In genomic region chr12:50074936-50075807, GRCh38 we compare ENCODE assay signal across 8 cellular contexts. TPM values are rescaled to one million over a fixed set of nuclear protein-coding genes. Genes with fewer than 3 reads are reported as not detected.
DNase-seq lines count a peak whose midpoint lies in the region; ATAC-seq and TF ChIP-seq lines count a peak whose summit lies in the region.

No MANE protein-coding gene starts in this region.

- H3K9me3 ChIP-seq in right lobe of liver = no peaks in the 10 kb centered on the region

- whole genome bisulfite sequencing in right lobe of liver (ENCODE audit: insufficient coverage, low coverage, low lambda C conversion rate, missing lambda C conversion rate) = 9% methylated on average over 4 of the region's 9 CpGs

- peaks cover 0 to 7% (median 0%) of the 10 kb centered on the region in 4 donors for H3K4me1 ChIP-seq in right lobe of liver

- ATAC-seq in GM18517 (IDR thresholded peaks at IDR 0.05; ENCODE audit: unreplicated experiment) = peak; percentile 87
- ATAC-seq in HG03066 (IDR thresholded peaks at IDR 0.05; ENCODE audit: low read depth, unreplicated experiment) = peak; percentile 75
- ATAC-seq in activated CD4-positive, alpha-beta T cell treated with anti-CD3 and anti-CD28 coated beads for 36 hours = peak; percentile 98
- peak; percentile 94 to 96 (median 94) for ATAC-seq in right lobe of liver

- no peak overlapping the region for H3K4me3 Mint-ChIP-seq in activated CD4-positive, alpha-beta T cell treated with anti-CD3 and anti-CD28 coated beads for 36 hours

- TF ChIP-seq POLR2A in right lobe of liver (IDR thresholded peaks at IDR 0.05) = no peak

- peaks cover 8% of the 10 kb centered on the region for H3K4me1 Mint-ChIP-seq in activated CD4-positive, alpha-beta T cell treated with anti-CD3 and anti-CD28 coated beads for 36 hours

- POLR2A ChIA-PET in AG04449 (lab: Yijun Ruan, JAX) = no interaction called here
- POLR2A ChIA-PET in activated CD4-positive, alpha-beta T cell treated with anti-CD3 and anti-CD28 coated beads for 36 hours (lab: Charles Lee) = no interaction called here

- H3K36me3 Mint-ChIP-seq in activated CD4-positive, alpha-beta T cell treated with anti-CD3 and anti-CD28 coated beads for 36 hours (ENCODE audit: low read depth) = no peaks in the 10 kb centered on the region

- H3K4me3 ChIP-seq in AG04449 (ENCODE audit: low read depth, low read length) = no peak overlapping the region
- H3K4me3 ChIP-seq in choroid plexus epithelial cell (ENCODE audit: low read depth, low read length) = no peak overlapping the region
- H3K4me3 ChIP-seq in right lobe of liver = peak overlapping the region in 1 of 3 donors; percentile 14

- no peaks in the 10 kb centered on the region for H3K27me3 ChIP-seq in right lobe of liver

- H3K27ac Mint-ChIP-seq in activated CD4-positive, alpha-beta T cell treated with anti-CD3 and anti-CD28 coated beads for 36 hours = no peak overlapping the region

- TF ChIP-seq CTCF in AG04449 (IDR thresholded peaks at IDR 0.05; ENCODE audit: insufficient read depth, low read length, missing control alignments) = peak; percentile 89
- peak; percentile 90 for TF ChIP-seq CTCF in choroid plexus epithelial cell (conservative IDR thresholded peaks at IDR 0.05; ENCODE audit: low read depth, low read length)
- TF ChIP-seq CTCF in right lobe of liver (IDR thresholded peaks at IDR 0.05) = peak; percentile 94 to 98 (median 96)

- CTCF ChIA-PET in AG04449 (lab: Yijun Ruan, JAX) = interaction anchor here (0.6 to 22.9 kb wide), 36 partner anchors 9 to 912 kb away, joined by 3 to 1042 read pairs (median 4); partner anchors contain the start of genes AQP5, AQP6, COX14 and SMARCD1
- CTCF ChIA-PET in activated CD4-positive, alpha-beta T cell treated with anti-CD3 and anti-CD28 coated beads for 36 hours (lab: Charles Lee) = interaction anchor here (0.5 to 3.5 kb wide), 20 partner anchors 8 to 108 kb away, joined by 3 to 15 read pairs (median 4); partner anchors contain the start of genes RACGAP1 and SMARCD1

- intact Hi-C loops in activated CD4-positive, alpha-beta T cell treated with anti-CD3 and anti-CD28 coated beads for 36 hours (cut with DNase I, micrococcal nuclease) = loop anchor here (1.0 kb wide), 2 partner anchors 100 to 239 kb away; no protein-coding TSS in a partner anchor
- intact Hi-C loops in right lobe of liver (cut with DNase I) = loop anchor here (5.0 to 10.0 kb wide), 4 partner anchors 97 to 108 kb away; partner anchors contain the start of gene AQP6 (in 1 of the 2)

- DNase-seq in AG04449 (ENCODE audit: low read depth, low spot score) = no peak
- DNase-seq in NCI-H460 (ENCODE audit: extremely low read depth, low read depth) = peak; percentile 73
- DNase-seq in activated CD4-positive, alpha-beta T cell treated with anti-CD3 and anti-CD28 coated beads for 36 hours = peak; percentile 90
- DNase-seq in choroid plexus epithelial cell (ENCODE audit: low read depth) = peak; percentile 89
- peak; percentile 88 to 90 (median 88) for DNase-seq in right lobe of liver
- peak; percentile 41 to 77 (median 65) for DNase-seq in stimulated activated CD4-positive, alpha-beta T cell treated with anti-CD3 and anti-CD28 coated beads, TNF-alpha, amount 100 ng/mL, for 1 hour (ENCODE audit: low read depth in 3 of 3, low spot score in 1 of 3)

- no peaks in the 10 kb centered on the region for H3K9me3 Mint-ChIP-seq in activated CD4-positive, alpha-beta T cell treated with anti-CD3 and anti-CD28 coated beads for 36 hours (ENCODE audit: low read depth)

- H3K27me3 Mint-ChIP-seq in activated CD4-positive, alpha-beta T cell treated with anti-CD3 and anti-CD28 coated beads for 36 hours = no peaks in the 10 kb centered on the region

- no peaks in the 10 kb centered on the region for H3K36me3 ChIP-seq in right lobe of liver

- H3K27ac ChIP-seq in right lobe of liver = no peak overlapping the region

RNA-seq across cellular contexts. Expression of gene SMARCD1, which starts 10.0 kb away (rescaled TPM):
- total RNA-seq in NCI-H460 (2014; rRNA removed; shearing (Covaris generic)) = 70.4 and 77.0 TPM in 2 replicates
- polyA plus RNA-seq in NCI-H460 (2014; cell fraction: nucleus; rRNA removed) = 43.3 and 70.5 TPM in 2 replicates
- total RNA-seq in activated CD4-positive, alpha-beta T cell treated with anti-CD3 and anti-CD28 coated beads for 36 hours = 10 to 100 TPM; 51.8 to 76.6 TPM
- total RNA-seq in right lobe of liver = 10 to 100 TPM; 13.3 to 35.0 (median 16.4) TPM

RNA-seq across cellular contexts. Expression of gene ASIC1, which starts 17.8 kb away (rescaled TPM):
- total RNA-seq in NCI-H460 (2014; rRNA removed; shearing (Covaris generic)) = 4.7 and 6.0 TPM in 2 replicates
- polyA plus RNA-seq in NCI-H460 (2014; cell fraction: nucleus; rRNA removed) = 9.4 and 11.1 TPM in 2 replicates
- total RNA-seq in activated CD4-positive, alpha-beta T cell treated with anti-CD3 and anti-CD28 coated beads for 36 hours = 1 to 10 TPM; 7.3 to 8.0 TPM
- under 1 TPM in 4 of 6 experiments, not detected in 2; 0.07 to 0.19 (median 0.15) TPM for total RNA-seq in right lobe of liver

RNA-seq across cellular contexts. Expression of gene GPD1, which starts 28.6 kb away (rescaled TPM):
- 0.07 TPM in 1 of 2 replicates, not detected in the other for total RNA-seq in NCI-H460 (2014; rRNA removed; shearing (Covaris generic))
- 0.25 and 0.33 TPM in 2 replicates for polyA plus RNA-seq in NCI-H460 (2014; cell fraction: nucleus; rRNA removed)
- under 1 TPM; 0.25 to 0.37 TPM for total RNA-seq in activated CD4-positive, alpha-beta T cell treated with anti-CD3 and anti-CD28 coated beads for 36 hours
- 100 to 1,000 TPM in 3 of 6 experiments, 10 to 100 TPM in 3; 43.6 to 210 (median 110) TPM for total RNA-seq in right lobe of liver

RNA-seq across cellular contexts. Expression of gene COX14, which starts 36.9 kb away (rescaled TPM):
- total RNA-seq in NCI-H460 (2014; rRNA removed; shearing (Covaris generic)) = 40.8 and 53.7 TPM in 2 replicates
- 15.5 and 42.4 TPM in 2 replicates for polyA plus RNA-seq in NCI-H460 (2014; cell fraction: nucleus; rRNA removed)
- 10 to 100 TPM; 26.8 to 44.2 TPM for total RNA-seq in activated CD4-positive, alpha-beta T cell treated with anti-CD3 and anti-CD28 coated beads for 36 hours
- total RNA-seq in right lobe of liver = 10 to 100 TPM; 37.7 to 67.5 (median 50.6) TPM

RNA-seq across cellular contexts. Expression of gene RACGAP1, which starts 49.9 kb away (rescaled TPM):
- 77.2 and 90.6 TPM in 2 replicates for total RNA-seq in NCI-H460 (2014; rRNA removed; shearing (Covaris generic))
- 102 and 120 TPM in 2 replicates for polyA plus RNA-seq in NCI-H460 (2014; cell fraction: nucleus; rRNA removed)
- total RNA-seq in activated CD4-positive, alpha-beta T cell treated with anti-CD3 and anti-CD28 coated beads for 36 hours = 100 to 1,000 TPM in 1 of 2 experiments, 10 to 100 TPM in 1; 99.7 to 118 TPM
- total RNA-seq in right lobe of liver = 1 to 10 TPM; 2.8 to 5.4 (median 4.2) TPM

Comparison
In these comparisons a context has a peak if more than half of its experiments do, and no peak if none do; other contexts are left out.
1. RNA of gene GPD1, which starts 28.6 kb away (total RNA-seq): 43.6 to 210 TPM in right lobe of liver; 0.25 to 0.37 TPM in activated CD4-positive, alpha-beta T cell treated with anti-CD3 and anti-CD28 coated beads for 36 hours and 0.07 TPM in NCI-H460; every median in the first group is over 10 times any median in the second.
2. Peak in every context shown above with its lines, with median percentiles within 50 percentile points of each other: CTCF ChIP-seq and ATAC-seq.